27 cellular contexts compared by ENCODE assay signal in the genomic region with DNA sequence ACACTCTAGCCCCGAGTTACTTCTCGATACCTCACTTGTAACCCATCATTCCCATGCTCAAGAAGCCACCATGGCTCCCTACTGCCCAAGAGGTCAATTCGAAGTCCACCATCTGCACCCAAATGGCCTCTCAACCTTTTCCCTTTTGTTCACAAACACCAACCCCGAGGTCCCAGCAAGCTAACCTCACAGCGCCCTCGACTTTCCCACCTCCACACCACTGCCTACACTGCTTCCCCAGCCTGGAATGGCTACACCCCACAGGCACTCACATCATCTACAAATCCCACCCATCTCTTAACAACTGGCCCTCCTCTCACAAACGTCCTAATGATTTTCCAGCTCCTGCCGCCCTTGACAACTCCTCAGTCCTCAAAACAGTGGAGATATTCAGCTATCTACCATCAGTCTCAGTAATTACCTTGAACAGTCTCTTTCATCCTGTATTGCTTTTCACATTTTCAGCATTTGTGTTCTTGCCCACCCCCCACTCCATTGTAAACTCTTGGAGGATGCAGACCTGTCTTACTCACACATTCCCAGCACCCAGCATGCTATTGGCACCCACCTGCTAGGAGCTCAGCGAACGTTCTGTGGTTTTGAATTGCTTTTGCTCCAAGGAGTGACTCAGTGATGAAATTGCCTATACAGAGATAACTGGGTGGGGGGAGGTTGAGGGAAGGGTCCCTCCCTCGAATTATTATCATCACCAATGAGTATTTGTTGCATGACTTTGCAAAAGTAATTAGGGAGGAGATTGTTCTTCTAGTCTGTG.
DNase-seq lines count a peak whose midpoint lies in the region; ATAC-seq and TF ChIP-seq lines count a peak whose summit lies in the region.
"Had no signal": no experiment of that assay in that cellular context is flagged by ENCODE, and none has a peak within 500 bp of the region (broad histone marks: within the 10 kb centered on the region; RNA-seq: fewer than 3 reads in every experiment).

No MANE protein-coding gene starts in this region.

- H3K27ac Mint-ChIP-seq in chondrocyte (ENCODE audit: unreplicated experiment) = no peak overlapping the region
- H3K27ac Mint-ChIP-seq: activated CD8-positive, alpha-beta T cell treated with anti-CD3 and anti-CD28 coated beads for 36 hours; activated naive CD8-positive, alpha-beta T cell; memory B cell; stimulated activated naive CD8-positive, alpha-beta T cell treated with anti-CD3 and anti-CD28 coated beads, Interleukin-15, amount 100 ng/mL, for 72 hours; T-helper 1 cell treated with Interleukin-12 subunit alpha and Interleukin-12 subunit beta and Interleukin-4 antibody, amounts not matched to agents 30 μg/mL and 1 μg/mL, for 36 hours had no signal

- no peaks in the 10 kb centered on the region for H3K9me3 ChIP-seq in GM23248 (ENCODE audit: low read depth)
- H3K9me3 ChIP-seq in trophoblast cell (ENCODE audit: insufficient read depth, low read depth, low read length) = no peaks in the 10 kb centered on the region
- H3K9me3 ChIP-seq: BE2C, thyroid gland had no signal

- H2BK120ac ChIP-seq in mesendoderm (ENCODE audit: low read depth, low read length) (no peak overlapping the region), trophoblast cell (ENCODE audit: insufficient read depth, low read length, poor library complexity) (no peak overlapping the region)

- in situ Hi-C loops in GM23248 (cut with MboI) = no loop called here

- peak; percentile 11 for DNase-seq in GM23248
- DNase-seq in RPMI7951 (ENCODE audit: low read depth) = peak; percentile 25
- peak; percentile 37 for DNase-seq in chondrocyte (ENCODE audit: low spot score)
- DNase-seq in mesendoderm = peak; percentile 13
- no peak for DNase-seq in AG08395 (ENCODE audit: low spot score)
- no peak for DNase-seq in trophoblast cell
- no peak for DNase-seq in AG20443 (ENCODE audit: low spot score)
- DNase-seq: activated CD4-positive, alpha-beta T cell treated with anti-CD3 and anti-CD28 coated beads for 1 hour; activated CD8-positive, alpha-beta T cell treated with anti-CD3 and anti-CD28 coated beads for 36 hours; anterior cingulate cortex; BE2C; cerebellar nuclear complex; DMS153; GOT3; heart left ventricle; MV-4-11; NCI-H526; nucleus accumbens; psoas muscle; RPMI8226; stimulated activated naive CD8-positive, alpha-beta T cell treated with anti-CD3 and anti-CD28 coated beads, Interleukin-15, amount 100 ng/mL, for 72 hours; thyroid gland had no signal

- H3K4me2 ChIP-seq in GM23248 (ENCODE audit: unreplicated experiment) = no peak overlapping the region
- H3K4me2 ChIP-seq in mesendoderm (ENCODE audit: low read length) = no peak overlapping the region
- no peak overlapping the region for H3K4me2 ChIP-seq in trophoblast cell (ENCODE audit: low read length)

- peaks cover 26% of the 10 kb centered on the region for H3K9me3 Mint-ChIP-seq in chondrocyte (ENCODE audit: low read depth)

- H4K5ac ChIP-seq in mesendoderm (ENCODE audit: low read length) = no peak overlapping the region

- no peak overlapping the region for H2AFZ ChIP-seq in GM23248
- H2AFZ ChIP-seq in trophoblast cell (ENCODE audit: insufficient read depth, low read length, poor library complexity) = no peak overlapping the region

- no peaks in the 10 kb centered on the region for H3K9me2 ChIP-seq in GM23248 (ENCODE audit: insufficient read depth)

- H2BK5ac ChIP-seq in mesendoderm (ENCODE audit: low read length) (no peak overlapping the region), trophoblast cell (ENCODE audit: low read depth, low read length, poor library complexity) (no peak overlapping the region)

- ATAC-seq in GM19395 (IDR thresholded peaks at IDR 0.05; ENCODE audit: unreplicated experiment) = no peak
- ATAC-seq: activated CD8-positive, alpha-beta T cell treated with anti-CD3 and anti-CD28 coated beads for 36 hours; psoas muscle; stimulated activated naive CD8-positive, alpha-beta T cell treated with anti-CD3 and anti-CD28 coated beads, Interleukin-15, amount 100 ng/mL, for 72 hours had no signal

- no peak overlapping the region for H2BK12ac ChIP-seq in trophoblast cell (ENCODE audit: low read length)

- H3K27ac ChIP-seq in GM23248 = no peak overlapping the region
- H3K27ac ChIP-seq in mesendoderm (ENCODE audit: low read depth, low read length) = no peak overlapping the region
- H3K27ac ChIP-seq in trophoblast cell (ENCODE audit: low read depth, low read length) = no peak overlapping the region
- H3K27ac ChIP-seq: heart left ventricle, psoas muscle, SK-N-MC, thyroid gland had no signal

- H3K23ac ChIP-seq in mesendoderm (ENCODE audit: low read length) (no peak overlapping the region), trophoblast cell (ENCODE audit: low read length) (no peak overlapping the region)

- H3K79me2 ChIP-seq in GM23248 (ENCODE audit: insufficient read depth) (no peaks in the 10 kb centered on the region), mesendoderm (ENCODE audit: control insufficient read depth, insufficient read depth, low read length) (no peaks in the 10 kb centered on the region), trophoblast cell (ENCODE audit: control insufficient read depth, insufficient read depth, low read length, poor library complexity) (no peaks in the 10 kb centered on the region)

- H3K79me1 ChIP-seq in mesendoderm (ENCODE audit: low read length) = no peaks in the 10 kb centered on the region
- no peaks in the 10 kb centered on the region for H3K79me1 ChIP-seq in trophoblast cell (ENCODE audit: low read length)

- H4K8ac ChIP-seq in mesendoderm (ENCODE audit: low read depth, low read length) (no peak overlapping the region), trophoblast cell (ENCODE audit: low read depth, low read length) (no peak overlapping the region)

- H3K36me3 ChIP-seq in GM23248 (ENCODE audit: low read depth) (no peaks in the 10 kb centered on the region), mesendoderm (ENCODE audit: control insufficient read depth, insufficient read depth, low read length) (no peaks in the 10 kb centered on the region), trophoblast cell (ENCODE audit: control insufficient read depth in 1 of 2, insufficient read depth in 2 of 2, low read length in 2 of 2) (no peaks in the 10 kb centered on the region)
- H3K36me3 ChIP-seq: BE2C, heart left ventricle, thyroid gland had no signal

- WGBS in GM23248 (ENCODE audit: low coverage in 1 of 2, low lambda C conversion rate in 2 of 2, missing lambda C conversion rate in 2 of 2), 2 experiments = 71 to 76% methylated on average over 10 to 11 of the region's 11 CpGs
- no CpG with 5 or more reads among the region's 11 CpGs for WGBS in mesendoderm (ENCODE audit: extremely low coverage, insufficient coverage, low lambda C conversion rate)
- no CpG with 5 or more reads among the region's 11 CpGs for WGBS in trophoblast cell (ENCODE audit: extremely low coverage, insufficient coverage, insufficient read length)

- H3K27me3 Mint-ChIP-seq in chondrocyte (ENCODE audit: low read depth) = peaks cover 12% of the 10 kb centered on the region

- no peaks in the 10 kb centered on the region for H3F3A ChIP-seq in GM23248 (ENCODE audit: insufficient read depth)

- no peak overlapping the region for H3K4me3 ChIP-seq in GM23248
- H3K4me3 ChIP-seq in mesendoderm (ENCODE audit: low read length) = no peak overlapping the region
- no peak overlapping the region for H3K4me3 ChIP-seq in trophoblast cell (ENCODE audit: low read depth, low read length)
- H3K4me3 ChIP-seq: heart left ventricle, psoas muscle, SK-N-MC, thyroid gland had no signal

- H3K4me1 Mint-ChIP-seq in chondrocyte (ENCODE audit: low read depth) = no peaks in the 10 kb centered on the region
- H3K4me1 Mint-ChIP-seq: memory B cell; stimulated activated naive CD8-positive, alpha-beta T cell treated with anti-CD3 and anti-CD28 coated beads, Interleukin-15, amount 100 ng/mL, for 72 hours had no signal

- TF ChIP-seq CTCF in chondrocyte (IDR thresholded peaks at IDR 0.05) = no peak

- no peak overlapping the region for H2BK15ac ChIP-seq in mesendoderm (replicated peaks; ENCODE audit: low read depth)

- H3K4me1 ChIP-seq in GM23248 (ENCODE audit: insufficient read depth) (0 out of 2 replicates have a peak, but pooled peaks cover under 1% of the 10 kb centered on the region), mesendoderm (ENCODE audit: control insufficient read depth, low read depth, low read length) (no peaks in the 10 kb centered on the region), trophoblast cell (ENCODE audit: control insufficient read depth in 1 of 2, insufficient read depth in 2 of 2, low read length in 2 of 2) (peaks cover 0 to 4% of the 10 kb centered on the region in 2 experiments)
- H3K4me1 ChIP-seq: BE2C, heart left ventricle, psoas muscle, thyroid gland had no signal

- no peak overlapping the region for H3K56ac ChIP-seq in mesendoderm (ENCODE audit: low read length)

- H4K20me1 ChIP-seq in GM23248 (ENCODE audit: insufficient read depth) = no peaks in the 10 kb centered on the region

- no peak overlapping the region for H4K12ac ChIP-seq in trophoblast cell (ENCODE audit: low read depth, low read length)

- no peak overlapping the region for H3K14ac ChIP-seq in trophoblast cell (ENCODE audit: low read length)

- peaks cover 7% of the 10 kb centered on the region for H3K36me3 Mint-ChIP-seq in chondrocyte (ENCODE audit: low read depth)

- H3K9ac ChIP-seq in GM23248 (no peak overlapping the region), mesendoderm (ENCODE audit: low read length) (no peak overlapping the region), trophoblast cell (ENCODE audit: low read length) (no peak overlapping the region)

- H4K91ac ChIP-seq in trophoblast cell (ENCODE audit: low read depth, low read length) = no peak overlapping the region

- no peak overlapping the region for H3K4ac ChIP-seq in mesendoderm (ENCODE audit: low read depth, low read length)
- no peak overlapping the region for H3K4ac ChIP-seq in trophoblast cell (ENCODE audit: low read depth, low read length)

- H2AK5ac ChIP-seq in mesendoderm (ENCODE audit: low read length) (no peak overlapping the region), trophoblast cell (ENCODE audit: low read length) (no peak overlapping the region)

- H3K27me3 ChIP-seq in GM23248 (replicated peaks; ENCODE audit: insufficient read depth) (no peaks in the 10 kb centered on the region), mesendoderm (ENCODE audit: insufficient read depth, low read length, poor library complexity) (no peaks in the 10 kb centered on the region), trophoblast cell (ENCODE audit: insufficient read depth, low read length) (no peaks in the 10 kb centered on the region)
- H3K27me3 ChIP-seq: BE2C, thyroid gland had no signal

- H3K4me3 Mint-ChIP-seq in chondrocyte (ENCODE audit: unreplicated experiment) = no peak overlapping the region
- H3K4me3 Mint-ChIP-seq: activated CD8-positive, alpha-beta T cell treated with anti-CD3 and anti-CD28 coated beads for 36 hours; activated naive CD8-positive, alpha-beta T cell; memory B cell; stimulated activated naive CD8-positive, alpha-beta T cell treated with anti-CD3 and anti-CD28 coated beads, Interleukin-15, amount 100 ng/mL, for 72 hours; T-helper 1 cell treated with Interleukin-12 subunit alpha and Interleukin-12 subunit beta and Interleukin-4 antibody, amounts not matched to agents 30 μg/mL and 1 μg/mL, for 36 hours had no signal

- H3K18ac ChIP-seq in mesendoderm (ENCODE audit: low read length) = no peak overlapping the region
- H3K18ac ChIP-seq in trophoblast cell (ENCODE audit: low read length) = no peak overlapping the region

Comparison
In these comparisons a context has a peak if more than half of its experiments do, and no peak if none do; other contexts are left out.
1. DNase-seq: peak in GM23248 (single experiment), RPMI7951 (single experiment), chondrocyte (single experiment) and mesendoderm (single experiment); none in AG08395 (single experiment), trophoblast cell (0 of 2) and AG20443 (single experiment).